Comparison of ENCODE assay signal across 8 cellular contexts in the genomic region with DNA sequence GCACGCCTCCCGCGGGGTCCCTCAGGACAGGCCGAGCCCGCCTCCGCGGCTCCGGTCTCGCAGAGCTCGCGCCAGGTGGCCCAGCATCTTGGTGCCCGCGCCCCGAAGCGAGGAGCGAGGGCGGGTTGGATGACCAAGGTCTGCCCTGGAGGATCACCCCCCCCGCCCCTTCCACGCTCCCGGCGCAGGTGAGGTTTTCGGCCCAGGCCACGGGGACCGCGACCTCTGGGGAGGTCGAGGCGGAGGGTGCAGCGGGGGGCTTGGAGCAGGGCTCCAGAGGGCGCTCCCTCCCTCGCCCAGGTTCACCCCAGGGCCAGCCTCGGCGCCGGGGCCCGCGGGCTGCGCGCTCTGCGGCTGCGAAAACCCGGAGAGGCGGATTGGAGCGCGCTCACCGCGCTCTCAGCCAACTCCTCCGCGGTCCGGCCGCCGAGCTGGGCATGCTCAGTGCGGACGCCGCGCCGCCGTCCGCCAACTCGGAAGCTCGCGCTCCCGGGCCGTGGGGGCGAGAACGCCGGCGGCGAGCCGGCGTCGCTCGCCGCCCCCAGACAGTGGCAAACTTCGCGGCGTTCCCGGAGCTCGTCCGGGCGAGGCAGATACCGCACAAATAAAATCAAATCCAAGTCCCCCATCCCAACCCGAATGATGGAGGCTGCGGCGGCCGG. TPM values are rescaled to one million over a fixed set of nuclear protein-coding genes. Genes with fewer than 3 reads are reported as not detected.
A peak's percentile ranks its signal among the peaks of the same experiment; 100 is the strongest.
DNase-seq lines count a peak whose midpoint lies in the region; ATAC-seq and TF ChIP-seq lines count a peak whose summit lies in the region.

A gene with protein sequence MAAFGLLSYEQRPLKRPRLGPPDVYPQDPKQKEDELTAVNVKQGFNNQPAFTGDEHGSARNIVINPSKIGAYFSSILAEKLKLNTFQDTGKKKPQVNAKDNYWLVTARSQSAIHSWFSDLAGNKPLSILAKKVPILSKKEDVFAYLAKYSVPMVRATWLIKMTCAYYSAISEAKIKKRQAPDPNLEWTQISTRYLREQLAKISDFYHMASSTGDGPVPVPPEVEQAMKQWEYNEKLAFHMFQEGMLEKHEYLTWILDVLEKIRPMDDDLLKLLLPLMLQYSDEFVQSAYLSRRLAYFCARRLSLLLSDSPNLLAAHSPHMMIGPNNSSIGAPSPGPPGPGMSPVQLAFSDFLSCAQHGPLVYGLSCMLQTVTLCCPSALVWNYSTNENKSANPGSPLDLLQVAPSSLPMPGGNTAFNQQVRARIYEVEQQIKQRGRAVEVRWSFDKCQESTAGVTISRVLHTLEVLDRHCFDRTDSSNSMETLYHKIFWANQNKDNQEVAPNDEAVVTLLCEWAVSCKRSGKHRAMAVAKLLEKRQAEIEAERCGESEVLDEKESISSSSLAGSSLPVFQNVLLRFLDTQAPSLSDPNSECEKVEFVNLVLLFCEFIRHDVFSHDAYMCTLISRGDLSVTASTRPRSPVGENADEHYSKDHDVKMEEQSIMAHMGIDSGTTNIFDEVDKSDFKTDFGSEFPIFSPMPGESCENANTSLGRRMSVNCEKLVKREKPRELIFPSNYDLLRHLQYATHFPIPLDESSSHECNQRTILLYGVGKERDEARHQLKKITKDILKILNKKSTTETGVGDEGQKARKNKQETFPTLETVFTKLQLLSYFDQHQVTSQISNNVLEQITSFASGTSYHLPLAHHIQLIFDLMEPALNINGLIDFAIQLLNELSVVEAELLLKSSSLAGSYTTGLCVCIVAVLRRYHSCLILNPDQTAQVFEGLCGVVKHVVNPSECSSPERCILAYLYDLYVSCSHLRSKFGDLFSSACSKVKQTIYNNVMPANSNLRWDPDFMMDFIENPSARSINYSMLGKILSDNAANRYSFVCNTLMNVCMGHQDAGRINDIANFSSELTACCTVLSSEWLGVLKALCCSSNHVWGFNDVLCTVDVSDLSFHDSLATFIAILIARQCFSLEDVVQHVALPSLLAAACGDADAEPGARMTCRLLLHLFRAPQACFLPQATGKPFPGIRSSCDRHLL (N-terminal part only) (plus strand): TSS at position 438 of the 662 bp plus-strand sequence. CDS start 1,263 bp downstream, outside the sequence.

- no peak within 1 kb of the TSS for H3K27ac Mint-ChIP-seq in activated CD8-positive, alpha-beta memory T cell treated with anti-CD3 and anti-CD28 coated beads, Interleukin-2, amount 10 ng/mL, durations not matched to agents 7 days and 5 days
- H3K27ac Mint-ChIP-seq in mesothelial cell of epicardium = peak within 1 kb of the TSS; percentile 89

- peak; percentile 70 for DNase-seq in AG10803 (ENCODE audit: low read depth)
- peak; percentile 75 for DNase-seq in NCI-H345 (lab: John Stamatoyannopoulos, UW)
- DNase-seq in activated CD8-positive, alpha-beta memory T cell treated with anti-CD3 and anti-CD28 coated beads, Interleukin-2, amount 10 ng/mL, durations not matched to agents 7 days and 5 days = peak; percentile 64
- DNase-seq in epithelial cell of esophagus (ENCODE audit: low read depth) = peak; percentile 82
- DNase-seq in mesothelial cell of epicardium (ENCODE audit: low spot score in 2 of 2, unreplicated experiment in 2 of 2) = peak; percentile 65 to 84
- DNase-seq in stimulated activated CD8-positive, alpha-beta memory T cell treated with anti-CD3 and anti-CD28 coated beads, Interleukin-4, amount 100 ng/mL, for 48 hours = peak; percentile 77

- peaks cover 12% of the 10 kb centered on the region for H3K4me1 Mint-ChIP-seq in activated CD8-positive, alpha-beta memory T cell treated with anti-CD3 and anti-CD28 coated beads, Interleukin-2, amount 10 ng/mL, durations not matched to agents 7 days and 5 days
- peaks cover 31% of the 10 kb centered on the region for H3K4me1 Mint-ChIP-seq in mesothelial cell of epicardium

- H3K27me3 Mint-ChIP-seq in activated CD8-positive, alpha-beta memory T cell treated with anti-CD3 and anti-CD28 coated beads, Interleukin-2, amount 10 ng/mL, durations not matched to agents 7 days and 5 days = peaks cover 62% of the 10 kb centered on the region
- peaks cover 3% of the 10 kb centered on the region for H3K27me3 Mint-ChIP-seq in mesothelial cell of epicardium (ENCODE audit: low read depth)

- H3K4me3 Mint-ChIP-seq in activated CD8-positive, alpha-beta memory T cell treated with anti-CD3 and anti-CD28 coated beads, Interleukin-2, amount 10 ng/mL, durations not matched to agents 7 days and 5 days = peak within 1 kb of the TSS; percentile 81
- peak within 1 kb of the TSS; percentile 95 for H3K4me3 Mint-ChIP-seq in mesothelial cell of epicardium

- ATAC-seq in GM18907 (IDR thresholded peaks at IDR 0.05; ENCODE audit: unreplicated experiment) = peak; percentile 62
- ATAC-seq in HG03139 (IDR thresholded peaks at IDR 0.05; ENCODE audit: unreplicated experiment) = peak; percentile 57
- ATAC-seq in activated CD8-positive, alpha-beta memory T cell treated with anti-CD3 and anti-CD28 coated beads, Interleukin-2, amount 10 ng/mL, durations not matched to agents 7 days and 5 days = peak; percentile 68

- H3K9me3 Mint-ChIP-seq in activated CD8-positive, alpha-beta memory T cell treated with anti-CD3 and anti-CD28 coated beads, Interleukin-2, amount 10 ng/mL, durations not matched to agents 7 days and 5 days (ENCODE audit: low read depth) = no peaks in the 10 kb centered on the region
- H3K9me3 Mint-ChIP-seq in mesothelial cell of epicardium = no peaks in the 10 kb centered on the region

- CTCF ChIA-PET in activated CD8-positive, alpha-beta memory T cell treated with anti-CD3 and anti-CD28 coated beads, Interleukin-2, amount 10 ng/mL, durations not matched to agents 7 days and 5 days (lab: Charles Lee) = interaction anchor here (0.6 to 4.1 kb wide), 17 partner anchors 9 to 869 kb away, joined by 3 to 37 read pairs (median 3); no protein-coding TSS in a partner anchor

- TF ChIP-seq CTCF in AG10803 (conservative IDR thresholded peaks at IDR 0.05; ENCODE audit: low read length) (no peak), epithelial cell of esophagus (IDR thresholded peaks at IDR 0.05; ENCODE audit: insufficient read depth, low read depth, low read length, missing control alignments) (no peak), mesothelial cell of epicardium (IDR thresholded peaks at IDR 0.05; ENCODE audit: unreplicated experiment) (no peak)

- no peaks in the 10 kb centered on the region for H3K36me3 Mint-ChIP-seq in activated CD8-positive, alpha-beta memory T cell treated with anti-CD3 and anti-CD28 coated beads, Interleukin-2, amount 10 ng/mL, durations not matched to agents 7 days and 5 days
- H3K36me3 Mint-ChIP-seq in mesothelial cell of epicardium = no peaks in the 10 kb centered on the region

- H3K4me3 ChIP-seq in AG10803 (ENCODE audit: low read length) = peak within 1 kb of the TSS; percentile 55
- H3K4me3 ChIP-seq in epithelial cell of esophagus (ENCODE audit: low read length) = peak within 1 kb of the TSS; percentile 50

RNA-seq across cellular contexts. Expression of the gene that starts here (rescaled TPM):
- 1 to 10 TPM; 2.2 to 3.2 TPM for total RNA-seq in activated CD8-positive, alpha-beta memory T cell treated with anti-CD3 and anti-CD28 coated beads, Interleukin-2, amount 10 ng/mL, durations not matched to agents 7 days and 5 days
- total RNA-seq in mesothelial cell of epicardium = 13.5 to 16.9 TPM (median 13.8 TPM) in 3 replicates

Comparison
In these comparisons a context has a peak if more than half of its experiments do, and no peak if none do; other contexts are left out.
1. Peak in every context shown above with its lines: DNase-seq, ATAC-seq and H3K4me3 ChIP-seq.